In genomic region chr3:14122301-14122700, GRCh38 we compare ENCODE assay signal across 13 cellular contexts. TPM values are rescaled to one million over a fixed set of nuclear protein-coding genes. Genes with fewer than 3 reads are reported as not detected.
DNase-seq lines count a peak whose midpoint lies in the region; ATAC-seq and TF ChIP-seq lines count a peak whose summit lies in the region.
"Had no signal": no experiment of that assay in that cellular context is flagged by ENCODE, and none has a peak within 500 bp of the region (broad histone marks: within the 10 kb centered on the region; RNA-seq: fewer than 3 reads in every experiment).

No MANE protein-coding gene starts in this region.

- no peak for TF ChIP-seq CTCF in C4-2B (conservative IDR thresholded peaks at IDR 0.05)
- TF ChIP-seq CTCF in GM23338 (conservative IDR thresholded peaks at IDR 0.05; ENCODE audit: low read depth in 2 of 2): no peak

- H3K27ac ChIP-seq in C4-2B (peak overlapping the region; percentile 33), GM23338 (ENCODE audit: low read depth) (no peak overlapping the region), SJCRH30 (no peak overlapping the region)
- H3K27ac ChIP-seq: heart right ventricle, lower lobe of right lung had no signal

- peaks cover 44% of the 10 kb centered on the region for H3K4me1 Mint-ChIP-seq in GM23338
- H3K4me1 Mint-ChIP-seq in activated CD4-positive, alpha-beta memory T cell treated with anti-CD3 and anti-CD28 coated beads for 36 hours (ENCODE audit: low read depth): peaks cover 34% of the 10 kb centered on the region
- peaks cover 35 to 44% of the 10 kb centered on the region in 2 donors for H3K4me1 Mint-ChIP-seq in immature natural killer cell

- POLR2A ChIA-PET in activated CD4-positive, alpha-beta memory T cell treated with anti-CD3 and anti-CD28 coated beads for 36 hours (lab: Charles Lee): interaction anchor here (0.5 to 4.8 kb wide), 3 partner anchors 22 to 316 kb away, joined by 3 to 52 read pairs (median 4); no protein-coding TSS in a partner anchor

- H3K4me3 ChIP-seq in GM23338 (no peak overlapping the region), SJCRH30 (no peak overlapping the region)
- H3K4me3 ChIP-seq: heart right ventricle, lower lobe of right lung had no signal

- peaks cover 12% of the 10 kb centered on the region for H4K20me1 ChIP-seq in GM23338 (replicated peaks; ENCODE audit: insufficient read depth)

- no peaks in the 10 kb centered on the region for H3F3A ChIP-seq in GM23338 (replicated peaks; ENCODE audit: low read depth)

- H3K4me1 ChIP-seq in GM23338 (ENCODE audit: insufficient read depth) (peaks cover 24% of the 10 kb centered on the region), SJCRH30 (peaks cover 6% of the 10 kb centered on the region; the same call in 1 of the 2 replicates)

- H3K27me3 Mint-ChIP-seq in GM23338 (ENCODE audit: insufficient read depth, low read depth, poor library complexity) (peaks cover 22% of the 10 kb centered on the region), immature natural killer cell (ENCODE audit: low read depth in 3 of 3) (peaks cover 4 to 10% (median 8%) of the 10 kb centered on the region in 3 donors)
- H3K27me3 Mint-ChIP-seq in activated CD4-positive, alpha-beta memory T cell treated with anti-CD3 and anti-CD28 coated beads for 36 hours: no peaks in the 10 kb centered on the region

- ATAC-seq in GM23338: no peak
- ATAC-seq in HG03196 (IDR thresholded peaks at IDR 0.05; ENCODE audit: unreplicated experiment): no peak
- ATAC-seq in HG02973 (IDR thresholded peaks at IDR 0.05; ENCODE audit: unreplicated experiment): no peak
- ATAC-seq: heart right ventricle, lower lobe of right lung had no signal

- CTCF ChIA-PET in activated CD4-positive, alpha-beta memory T cell treated with anti-CD3 and anti-CD28 coated beads for 36 hours (lab: Charles Lee): no interaction called here

- H3K4me3 Mint-ChIP-seq in GM23338 (peak overlapping the region; percentile 98; the same call in 1 of the 3 replicates), immature natural killer cell (peak overlapping the region; percentile 2 to 58 (median 36))
- peak overlapping the region; percentile 31 for H3K4me3 Mint-ChIP-seq in activated CD4-positive, alpha-beta memory T cell treated with anti-CD3 and anti-CD28 coated beads for 36 hours

- no peak overlapping the region for H3K4me2 ChIP-seq in GM23338

- no peak overlapping the region for H3K27ac Mint-ChIP-seq in GM23338
- peak overlapping the region; percentile 1 for H3K27ac Mint-ChIP-seq in activated CD4-positive, alpha-beta memory T cell treated with anti-CD3 and anti-CD28 coated beads for 36 hours
- peak overlapping the region in 4 of 6 donors; percentile 42 to 92 (median 63) for H3K27ac Mint-ChIP-seq in immature natural killer cell

- H3K36me3 ChIP-seq in GM23338 (ENCODE audit: insufficient read depth) (no peaks in the 10 kb centered on the region), SJCRH30 (peaks cover 8% of the 10 kb centered on the region; the same call in 1 of the 2 replicates)

- H2AFZ ChIP-seq in GM23338: no peak overlapping the region

- intact Hi-C loops in activated CD4-positive, alpha-beta memory T cell treated with anti-CD3 and anti-CD28 coated beads for 36 hours (cut with micrococcal nuclease): no loop called here

- peaks cover 9% of the 10 kb centered on the region for H3K9me3 Mint-ChIP-seq in GM23338
- no peaks in the 10 kb centered on the region for H3K9me3 Mint-ChIP-seq in activated CD4-positive, alpha-beta memory T cell treated with anti-CD3 and anti-CD28 coated beads for 36 hours
- H3K9me3 Mint-ChIP-seq in immature natural killer cell: no peaks in the 10 kb centered on the region

- DNase-seq in GM23338 (ENCODE audit: low spot score): no peak
- no peak for DNase-seq in activated CD4-positive, alpha-beta memory T cell treated with anti-CD3 and anti-CD28 coated beads for 36 hours
- no peak for DNase-seq in immature natural killer cell
- no peak for DNase-seq in SJCRH30
- DNase-seq in NCI-H748 treated with DMSO at 0.1 percent for 48 hours (lab: John Stamatoyannopoulos, UW): no peak
- DNase-seq: heart right ventricle; lower lobe of right lung; NCI-H187 treated with DMSO at 0.1 percent for 48 hours; stimulated activated CD4-positive, alpha-beta T cell treated with anti-CD3 and anti-CD28 coated beads, Interleukin-1b, Interleukin-23, amount 100 ng/mL, for 48 hours; stimulated activated naive CD4-positive, alpha-beta T cell had no signal

- H3K36me3 Mint-ChIP-seq in GM23338 (ENCODE audit: low read depth): peaks cover 30% of the 10 kb centered on the region
- peaks cover 20% of the 10 kb centered on the region for H3K36me3 Mint-ChIP-seq in activated CD4-positive, alpha-beta memory T cell treated with anti-CD3 and anti-CD28 coated beads for 36 hours
- H3K36me3 Mint-ChIP-seq in immature natural killer cell: peaks cover 6 to 11% (median 9%) of the 10 kb centered on the region in 3 donors

- H3K79me2 ChIP-seq in GM23338 (replicated peaks; ENCODE audit: insufficient read depth): peaks cover 48% of the 10 kb centered on the region

- H3K27me3 ChIP-seq in GM23338 (ENCODE audit: insufficient read depth): no peaks in the 10 kb centered on the region
- H3K27me3 ChIP-seq in SJCRH30: no peaks in the 10 kb centered on the region
- H3K27me3 ChIP-seq: heart right ventricle had no signal

- no peaks in the 10 kb centered on the region for H3K9me3 ChIP-seq in SJCRH30 (replicated peaks)
- H3K9me3 ChIP-seq: heart right ventricle, lower lobe of right lung had no signal

- no peaks in the 10 kb centered on the region for H3K9me2 ChIP-seq in GM23338 (ENCODE audit: insufficient read depth)

TF ChIP-seq in GM23338, 12 proteins besides CTCF, POLR2A, EP300 and RAD21 (continues in another document):
- TF ChIP-seq ZNF114 (CRISPR knock-in tag; IDR thresholded peaks at IDR 0.05): no peak
- TF ChIP-seq POLR2AphosphoS5 (IDR thresholded peaks at IDR 0.05; ENCODE audit: low read depth): no peak
- no peak for TF ChIP-seq EZH2 (IDR thresholded peaks at IDR 0.05; ENCODE audit: low read depth, unreplicated experiment)

RNA-seq across cellular contexts. Expression of gene CHCHD4, which starts 2.4 kb away (rescaled TPM):
- total RNA-seq in GM23338 (2014; rRNA removed; shearing (Covaris generic)): 25.8 and 31.1 TPM in 2 replicates
- polyA plus RNA-seq in GM23338 (2016; fragmentation: Nextera tagmentation; extraction: Ambion mirVana) (39.2 and 41.3 TPM in 2 replicates), immature natural killer cell (10 to 100 TPM in 2 of 3 donors, 1 to 10 TPM in 1; 9.6 to 23.2 (median 12.4) TPM)
- total RNA-seq in activated CD4-positive, alpha-beta memory T cell treated with anti-CD3 and anti-CD28 coated beads for 36 hours: 10 to 100 TPM; 17.5 to 19.2 TPM
- 22.5 and 27.0 TPM in 2 replicates for total RNA-seq in SJCRH30 (2014; rRNA removed; shearing (Covaris generic))

RNA-seq across cellular contexts. Expression of gene TMEM43, which starts 2.6 kb away (rescaled TPM):
- total RNA-seq in GM23338 (2014; rRNA removed; shearing (Covaris generic)): 27.6 and 34.7 TPM in 2 replicates
- 14.8 and 15.9 TPM in 2 replicates for polyA plus RNA-seq in GM23338 (2016; fragmentation: Nextera tagmentation; extraction: Ambion mirVana)
- 10 to 100 TPM; 31.0 to 32.4 TPM for total RNA-seq in activated CD4-positive, alpha-beta memory T cell treated with anti-CD3 and anti-CD28 coated beads for 36 hours
- 100 to 1,000 TPM in 1 of 3 donors, 10 to 100 TPM in 2; 78.3 to 117 (median 87.5) TPM for polyA plus RNA-seq in immature natural killer cell
- total RNA-seq in SJCRH30 (2014; rRNA removed; shearing (Covaris generic)): 66.4 and 68.7 TPM in 2 replicates

RNA-seq across cellular contexts. Expression of gene XPC, which starts 56.1 kb away (rescaled TPM):
- total RNA-seq in GM23338 (2014; rRNA removed; shearing (Covaris generic)): 31.7 and 34.9 TPM in 2 replicates
- 41.5 and 42.8 TPM in 2 replicates for polyA plus RNA-seq in GM23338 (2016; fragmentation: Nextera tagmentation; extraction: Ambion mirVana)
- total RNA-seq in activated CD4-positive, alpha-beta memory T cell treated with anti-CD3 and anti-CD28 coated beads for 36 hours: 10 to 100 TPM; 27.8 to 31.6 TPM
- 10 to 100 TPM; 20.3 to 32.2 (median 22.6) TPM for polyA plus RNA-seq in immature natural killer cell
- 16.3 and 21.0 TPM in 2 replicates for total RNA-seq in SJCRH30 (2014; rRNA removed; shearing (Covaris generic))

RNA-seq across cellular contexts. Expression of gene LSM3, which starts 56.3 kb away (rescaled TPM):
- 20.1 TPM in 2 replicates for total RNA-seq in GM23338 (2014; rRNA removed; shearing (Covaris generic))
- polyA plus RNA-seq in GM23338 (2016; fragmentation: Nextera tagmentation; extraction: Ambion mirVana) (64.1 and 71.5 TPM in 2 replicates), immature natural killer cell (10 to 100 TPM; 28.3 to 38.3 (median 31.5) TPM)
- 10 to 100 TPM; 22.1 to 22.9 TPM for total RNA-seq in activated CD4-positive, alpha-beta memory T cell treated with anti-CD3 and anti-CD28 coated beads for 36 hours
- 26.9 and 27.5 TPM in 2 replicates for total RNA-seq in SJCRH30 (2014; rRNA removed; shearing (Covaris generic))

Comparison
In these comparisons a context has a peak if more than half of its experiments do, and no peak if none do; other contexts are left out.
1. H3K4me3 Mint-ChIP-seq: peak in every context shown above with its lines; median percentile 98 in GM23338; 36 in immature natural killer cell; 31 in activated CD4-positive, alpha-beta memory T cell treated with anti-CD3 and anti-CD28 coated beads for 36 hours.